8 cellular contexts compared by ENCODE assay signal in the genomic region with DNA sequence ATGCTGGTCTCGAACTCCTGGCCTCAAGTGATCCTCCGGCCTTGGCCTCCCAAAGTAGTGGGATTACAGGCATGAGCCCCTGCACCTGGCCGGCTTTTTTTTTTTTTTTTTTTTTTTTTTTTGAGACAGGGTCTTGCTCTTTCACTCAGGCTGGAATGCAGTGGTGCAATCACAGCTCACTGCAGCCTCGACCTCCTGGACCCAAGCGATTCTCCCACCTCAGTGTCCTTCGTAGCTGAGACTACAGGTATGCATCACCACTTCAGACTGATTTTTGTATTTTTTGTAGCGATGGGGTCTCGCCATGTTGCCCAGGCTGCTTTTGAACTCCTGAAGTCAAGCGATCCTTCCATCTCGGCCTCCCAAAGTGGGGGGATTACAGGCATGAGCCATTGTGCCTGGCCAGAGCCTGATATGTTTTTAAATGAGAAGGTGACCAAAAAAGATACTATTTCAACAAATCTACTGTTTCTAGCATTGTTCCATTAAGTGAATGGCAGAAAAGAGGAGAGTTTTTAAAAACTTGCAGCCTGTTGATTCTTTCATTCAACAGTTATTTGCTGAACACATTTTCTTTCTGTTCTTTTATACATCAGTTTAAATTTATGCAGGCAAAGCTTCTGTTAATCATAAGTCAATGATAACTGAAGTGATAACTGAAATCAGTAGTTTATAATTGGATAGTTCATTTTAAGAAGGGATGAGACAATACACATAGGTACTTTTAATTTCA.
"Had no signal": no experiment of that assay in that cellular context is flagged by ENCODE, and none has a peak within 500 bp of the region (broad histone marks: within the 10 kb centered on the region; RNA-seq: fewer than 3 reads in every experiment).

No MANE protein-coding gene starts in this region.

- ATAC-seq: GM23338 had no signal

- H3K27ac ChIP-seq: HL-60, KMS-11 had no signal

- H3K4me3 Mint-ChIP-seq: GM23338, H9 had no signal

- H3K4me3 ChIP-seq: GM23338 had no signal

- H3K27ac Mint-ChIP-seq: GM23338, H9 had no signal

- DNase-seq: H9, HCEC 1CT, IMR-90, Karpas-422, KBM-7 had no signal
